ENCODE assay signal across 1 cellular context in genomic region chr6:85405175-85405852, GRCh38.
TF ChIP-seq lines count a peak whose summit lies in the region.

No MANE protein-coding gene starts in this region.

TF ChIP-seq in HepG2, 621 proteins besides CTCF, POLR2A, EP300 and RAD21 (continued from another document and continues in another):
- TF ChIP-seq MLLT10 (CRISPR knock-in tag; IDR thresholded peaks at IDR 0.05) (no peak), FOXA1 (IDR thresholded peaks at IDR 0.05) (no peak), FOXA1 (CRISPR knock-in tag; IDR thresholded peaks at IDR 0.05) (peak; percentile 88), HMG20B (CRISPR knock-in tag; conservative IDR thresholded peaks at IDR 0.05) (0 out of 2 replicates have a peak, but pooled peaks have one; percentile 31), NFIB (CRISPR knock-in tag; IDR thresholded peaks at IDR 0.05; ENCODE audit: borderline replicate concordance) (no peak), ATF7-NPFF (CRISPR knock-in tag; IDR thresholded peaks at IDR 0.05; ENCODE audit: low read depth) (no peak), USF2 (IDR thresholded peaks at IDR 0.05; ENCODE audit: low read depth, low read length) (no peak), USF2 (CRISPR knock-in tag; IDR thresholded peaks at IDR 0.05; ENCODE audit: borderline replicate concordance) (no peak), DBP (CRISPR knock-in tag; IDR thresholded peaks at IDR 0.05; ENCODE audit: not compliant biosample characterization) (no peak), CCAR2 (optimal IDR thresholded peaks at IDR 0.05; ENCODE audit: low read depth, low read length) (no peak), MIER3 (CRISPR knock-in tag; IDR thresholded peaks at IDR 0.05; ENCODE audit: borderline replicate concordance) (peak; percentile 59; the same call in 1 of the 2 replicates), ZNF10 (CRISPR knock-in tag; IDR thresholded peaks at IDR 0.05; ENCODE audit: borderline replicate concordance, low read depth) (no peak), SIN3B (IDR thresholded peaks at IDR 0.05; ENCODE audit: low read length) (no peak), BORCS8-MEF2B (CRISPR knock-in tag; IDR thresholded peaks at IDR 0.05) (no peak; the same call in 1 of the 2 replicates), ZNF737 (CRISPR knock-in tag; IDR thresholded peaks at IDR 0.05; ENCODE audit: borderline replicate concordance) (no peak), MATR3 (CRISPR knock-in tag; IDR thresholded peaks at IDR 0.05) (no peak), ZNF362 (CRISPR knock-in tag; IDR thresholded peaks at IDR 0.05; ENCODE audit: borderline replicate concordance) (peak; percentile 36; the same call in 1 of the 2 replicates), PLSCR1 (CRISPR knock-in tag; IDR thresholded peaks at IDR 0.05; ENCODE audit: borderline replicate concordance) (no peak), ZNF430 (CRISPR knock-in tag; IDR thresholded peaks at IDR 0.05) (no peak), BRF2 (CRISPR knock-in tag; IDR thresholded peaks at IDR 0.05) (no peak), ZNF331 (CRISPR knock-in tag; IDR thresholded peaks at IDR 0.05) (peak; percentile 41; the same call in 1 of the 2 replicates), SRY (CRISPR knock-in tag; IDR thresholded peaks at IDR 0.05) (no peak), DRAP1 (CRISPR knock-in tag; IDR thresholded peaks at IDR 0.05) (peak; percentile 69), ZNF646 (CRISPR knock-in tag; IDR thresholded peaks at IDR 0.05) (no peak; the same call in 1 of the 2 replicates), ZNF335 (CRISPR knock-in tag; IDR thresholded peaks at IDR 0.05) (no peak), KLF12 (CRISPR knock-in tag; IDR thresholded peaks at IDR 0.05; ENCODE audit: borderline replicate concordance) (0 out of 2 replicates have a peak, but pooled peaks have one; percentile 57), ZBTB14 (CRISPR knock-in tag; IDR thresholded peaks at IDR 0.05) (no peak), NFE2L2 (IDR thresholded peaks at IDR 0.05; ENCODE audit: low read length) (0 out of 2 replicates have a peak, but pooled peaks have one; percentile 2), ZNF713 (CRISPR knock-in tag; IDR thresholded peaks at IDR 0.05) (no peak), SKI (IDR thresholded peaks at IDR 0.05; ENCODE audit: partially characterized antibody) (no peak), DR1 (CRISPR knock-in tag; IDR thresholded peaks at IDR 0.05) (no peak), TRAFD1 (CRISPR knock-in tag; IDR thresholded peaks at IDR 0.05; ENCODE audit: borderline replicate concordance) (no peak), ZNF224 (CRISPR knock-in tag; IDR thresholded peaks at IDR 0.05) (no peak), MXD3 (CRISPR knock-in tag; IDR thresholded peaks at IDR 0.05) (no peak), MED13 (CRISPR knock-in tag; IDR thresholded peaks at IDR 0.05) (no peak), LCORL (IDR thresholded peaks at IDR 0.05) (peak; percentile 90), LCORL (CRISPR knock-in tag; IDR thresholded peaks at IDR 0.05) (peak; percentile 96; the same call in 1 of the 2 replicates), NCOA5 (CRISPR knock-in tag; IDR thresholded peaks at IDR 0.05) (no peak), ZBTB44 (CRISPR knock-in tag; IDR thresholded peaks at IDR 0.05) (no peak), ZNF616 (CRISPR knock-in tag; IDR thresholded peaks at IDR 0.05; ENCODE audit: low read depth) (no peak), RORA (CRISPR knock-in tag; IDR thresholded peaks at IDR 0.05) (0 out of 2 replicates have a peak, but pooled peaks have one; percentile 81), ZNF629 (CRISPR knock-in tag; conservative IDR thresholded peaks at IDR 0.05) (no peak)
